Comparison of ENCODE assay signal across 17 cellular contexts in the genomic region with DNA sequence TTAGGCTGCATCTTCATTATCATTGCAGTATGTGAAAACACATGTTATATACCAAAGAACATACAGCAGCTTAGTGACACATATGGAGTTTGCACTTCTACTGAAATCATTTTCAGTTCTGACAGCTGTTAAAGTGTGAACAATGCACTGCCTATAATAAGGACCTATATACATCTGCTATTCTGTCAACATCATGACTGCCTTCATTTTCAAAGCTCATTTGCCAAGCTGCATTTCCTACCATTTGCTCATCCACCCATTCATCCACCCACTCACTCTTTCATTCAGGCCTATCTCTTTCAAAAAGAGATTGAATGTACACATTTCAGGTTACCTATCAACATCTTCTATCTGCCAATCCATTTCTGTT.
A peak's percentile ranks its signal among the peaks of the same experiment; 100 is the strongest.
DNase-seq lines count a peak whose midpoint lies in the region; ATAC-seq and FAIRE-seq lines count a peak whose summit lies in the region.
"Had no signal": no experiment of that assay in that cellular context is flagged by ENCODE, and none has a peak within 500 bp of the region (broad histone marks: within the 10 kb centered on the region; RNA-seq: fewer than 3 reads in every experiment).

No MANE protein-coding gene starts in this region.

- peak; percentile 44 for FAIRE-seq in GM19239 (lab: Jason Lieb, UNC)
- FAIRE-seq: H1, TTC549 had no signal

- peaks cover 13% of the 10 kb centered on the region for H3K36me3 Mint-ChIP-seq in activated T-helper 1 cell treated with anti-CD3 and anti-CD28 coated beads, Interleukin-12 subunit alpha, Interleukin-12 subunit beta, Interleukin-2, Interleukin-4 antibody, amounts not matched to agents 30 ng/mL and 10 ng/mL and 1 ng/mL, durations not matched to agents 14 hours and 24 hours and 36 hours (ENCODE audit: low read depth)
- peaks cover 17% of the 10 kb centered on the region for H3K36me3 Mint-ChIP-seq in natural killer cell treated with Interleukin-12 subunit alpha and Interleukin-12 subunit beta and Interleukin-15 and Interleukin-18, amount 100 ng/mL, for 72 hours

- H3K27me3 Mint-ChIP-seq in activated T-helper 1 cell treated with anti-CD3 and anti-CD28 coated beads, Interleukin-12 subunit alpha, Interleukin-12 subunit beta, Interleukin-2, Interleukin-4 antibody, amounts not matched to agents 30 ng/mL and 10 ng/mL and 1 ng/mL, durations not matched to agents 14 hours and 24 hours and 36 hours (ENCODE audit: insufficient read depth), result no peaks in the 10 kb centered on the region
- no peaks in the 10 kb centered on the region for H3K27me3 Mint-ChIP-seq in natural killer cell treated with Interleukin-12 subunit alpha and Interleukin-12 subunit beta and Interleukin-15 and Interleukin-18, amount 100 ng/mL, for 72 hours

- H3K4me3 Mint-ChIP-seq in activated T-helper 1 cell treated with anti-CD3 and anti-CD28 coated beads, Interleukin-12 subunit alpha, Interleukin-12 subunit beta, Interleukin-2, Interleukin-4 antibody, amounts not matched to agents 30 ng/mL and 10 ng/mL and 1 ng/mL, durations not matched to agents 14 hours and 24 hours and 36 hours, result no peak overlapping the region
- H3K4me3 Mint-ChIP-seq in natural killer cell treated with Interleukin-12 subunit alpha and Interleukin-12 subunit beta and Interleukin-15 and Interleukin-18, amount 100 ng/mL, for 72 hours, result peak overlapping the region; percentile 53

- peak; percentile 74 for ATAC-seq in GM18517 (IDR thresholded peaks at IDR 0.05; ENCODE audit: unreplicated experiment)
- peak; percentile 82 to 88 for ATAC-seq in natural killer cell treated with Interleukin-12 subunit alpha and Interleukin-12 subunit beta and Interleukin-15 and Interleukin-18, amount 100 ng/mL, for 72 hours
- no peak for ATAC-seq in GM21360 (IDR thresholded peaks at IDR 0.05; ENCODE audit: unreplicated experiment)
- ATAC-seq: left ventricle myocardium superior had no signal

- intact Hi-C loops in activated T-helper 1 cell treated with anti-CD3 and anti-CD28 coated beads, Interleukin-12 subunit alpha, Interleukin-12 subunit beta, Interleukin-2, Interleukin-4 antibody, amounts not matched to agents 30 ng/mL and 10 ng/mL and 1 ng/mL, durations not matched to agents 14 hours and 24 hours and 36 hours (cut with micrococcal nuclease), result loop anchor here (1.0 kb wide), 1 partner anchor 11 kb away; no protein-coding TSS in a partner anchor

- DNase-seq in GM19239 (ENCODE audit: insufficient read length, low spot score) (no peak), DMS53 treated with DMSO at 0.1 percent for 48 hours (lab: John Stamatoyannopoulos, UW; ENCODE audit: unreplicated experiment) (no peak)
- no peak for DNase-seq in activated T-helper 1 cell treated with anti-CD3 and anti-CD28 coated beads, Interleukin-12 subunit alpha, Interleukin-12 subunit beta, Interleukin-2, Interleukin-4 antibody, amounts not matched to agents 30 ng/mL and 10 ng/mL and 1 ng/mL, durations not matched to agents 14 hours and 24 hours and 36 hours (ENCODE audit: low spot score)
- no peak for DNase-seq in natural killer cell treated with Interleukin-12 subunit alpha and Interleukin-12 subunit beta and Interleukin-15 and Interleukin-18, amount 100 ng/mL, for 72 hours (ENCODE audit: low spot score)
- DNase-seq in central memory CD4-positive, alpha-beta T cell, result no peak
- DNase-seq: activated CD4-positive, alpha-beta T cell treated with anti-CD3 and anti-CD28 coated beads, Interleukin-2, amount 50 U/mL, for 48 hours; activated gamma-delta T cell treated with Interleukin-2 at 50 U/mL for 16 hours; brain microvascular endothelial cell; Caco-2; Karpas-422; left ventricle myocardium superior; stimulated activated CD4-positive, alpha-beta T cell treated with anti-CD3 and anti-CD28 coated beads, Interleukin-4, amount 100 ng/mL, for 24 hours; thyroid gland had no signal

- H3K9me3 Mint-ChIP-seq in activated T-helper 1 cell treated with anti-CD3 and anti-CD28 coated beads, Interleukin-12 subunit alpha, Interleukin-12 subunit beta, Interleukin-2, Interleukin-4 antibody, amounts not matched to agents 30 ng/mL and 10 ng/mL and 1 ng/mL, durations not matched to agents 14 hours and 24 hours and 36 hours, result peaks cover 8% of the 10 kb centered on the region
- peaks cover 21% of the 10 kb centered on the region for H3K9me3 Mint-ChIP-seq in natural killer cell treated with Interleukin-12 subunit alpha and Interleukin-12 subunit beta and Interleukin-15 and Interleukin-18, amount 100 ng/mL, for 72 hours

- peaks cover 74% of the 10 kb centered on the region for H3K4me1 Mint-ChIP-seq in activated T-helper 1 cell treated with anti-CD3 and anti-CD28 coated beads, Interleukin-12 subunit alpha, Interleukin-12 subunit beta, Interleukin-2, Interleukin-4 antibody, amounts not matched to agents 30 ng/mL and 10 ng/mL and 1 ng/mL, durations not matched to agents 14 hours and 24 hours and 36 hours (ENCODE audit: low read depth)
- H3K4me1 Mint-ChIP-seq in natural killer cell treated with Interleukin-12 subunit alpha and Interleukin-12 subunit beta and Interleukin-15 and Interleukin-18, amount 100 ng/mL, for 72 hours (ENCODE audit: low read depth in 2 of 2), result peaks cover 62 to 67% of the 10 kb centered on the region in 2 donors

- H3K27ac Mint-ChIP-seq in activated T-helper 1 cell treated with anti-CD3 and anti-CD28 coated beads, Interleukin-12 subunit alpha, Interleukin-12 subunit beta, Interleukin-2, Interleukin-4 antibody, amounts not matched to agents 30 ng/mL and 10 ng/mL and 1 ng/mL, durations not matched to agents 14 hours and 24 hours and 36 hours, result peak overlapping the region; percentile 88
- peak overlapping the region; percentile 83 to 94 for H3K27ac Mint-ChIP-seq in natural killer cell treated with Interleukin-12 subunit alpha and Interleukin-12 subunit beta and Interleukin-15 and Interleukin-18, amount 100 ng/mL, for 72 hours
